8 cellular contexts compared by ENCODE assay signal in the genomic region with DNA sequence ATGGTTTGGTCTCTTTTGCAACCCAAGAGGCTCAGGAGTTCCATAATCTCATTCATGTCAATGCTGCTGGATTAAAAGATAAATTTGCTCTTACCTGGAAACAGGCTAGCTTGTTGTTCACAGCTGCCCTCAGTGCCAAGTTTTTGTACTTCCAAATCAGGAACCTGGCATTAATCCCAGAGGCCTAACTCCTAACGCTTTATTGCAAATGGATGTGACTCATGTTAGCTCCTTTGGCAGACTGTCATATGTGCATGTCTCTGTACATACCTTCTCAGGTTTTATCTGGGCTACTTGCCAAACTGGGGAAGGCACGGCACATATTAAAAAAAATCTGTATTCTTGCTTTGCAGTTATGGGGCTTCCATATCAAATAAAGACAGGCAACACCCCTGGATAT. TPM values are rescaled to one million over a fixed set of nuclear protein-coding genes. Genes with fewer than 3 reads are reported as not detected.
DNase-seq lines count a peak whose midpoint lies in the region; FAIRE-seq and TF ChIP-seq lines count a peak whose summit lies in the region.
"Not testable (repeated sequence)": the region's sequence is repeated elsewhere in the genome, so short reads cannot be mapped to it uniquely, and the experiment has no call there.

No MANE protein-coding gene starts in this region.

- DNase-seq in H4 (ENCODE audit: low spot score) (peak; percentile 79), NCI-H1105 (lab: John Stamatoyannopoulos, UW) (peak; percentile 86), NCI-H345 treated with DMSO at 0.1 percent for 48 hours (lab: John Stamatoyannopoulos, UW; ENCODE audit: unreplicated experiment) (peak; percentile 32), choroid plexus epithelial cell (ENCODE audit: low read depth) (peak; percentile 34), glomerular visceral epithelial cell (ENCODE audit: extremely low spot score) (peak; percentile 64), small intestine (peak; percentile 32)
- not testable (repeated sequence) for DNase-seq in SK-N-SH

- H3K27ac ChIP-seq in C4-2B = peak overlapping the region; percentile 9; the same call in 1 of the 2 replicates
- H3K27ac ChIP-seq in SK-N-SH (ENCODE audit: low read depth in 2 of 2, low read length in 1 of 2); small intestine (ENCODE audit: low read depth in 1 of 2, low read length in 1 of 2): not testable (repeated sequence)

- H3K9me3 ChIP-seq in SK-N-SH; small intestine (ENCODE audit: control insufficient read depth, low read depth): not testable (repeated sequence)

- H3K9ac ChIP-seq in SK-N-SH = not testable (repeated sequence)

- TF ChIP-seq EP300 in SK-N-SH (IDR thresholded peaks at IDR 0.05; ENCODE audit: borderline replicate concordance in 1 of 2, low read depth in 1 of 2, low read length in 1 of 2) = not testable (repeated sequence)

- H3K4me1 ChIP-seq in SK-N-SH (ENCODE audit: control insufficient read depth in 1 of 2, insufficient read depth in 2 of 2, low read depth in 1 of 2, low read length in 1 of 2); small intestine (ENCODE audit: control insufficient read depth in 2 of 2, insufficient read depth in 1 of 2, low read depth in 1 of 2, low read length in 1 of 2): not testable (repeated sequence)

- not testable (repeated sequence) for H3K36me3 ChIP-seq in SK-N-SH (replicated peaks in 1 of 2; ENCODE audit: control insufficient read depth in 1 of 2, insufficient read depth in 2 of 2, low read length in 1 of 2); small intestine (ENCODE audit: control insufficient read depth in 2 of 2, insufficient read depth in 2 of 2, low read length in 2 of 2)

- TF ChIP-seq CTCF in C4-2B (conservative IDR thresholded peaks at IDR 0.05); SK-N-SH (IDR thresholded peaks at IDR 0.05); choroid plexus epithelial cell (conservative IDR thresholded peaks at IDR 0.05; ENCODE audit: low read depth, low read length): not testable (repeated sequence)

- CTCF ChIA-PET in SK-N-SH (lab: Yijun Ruan, JAX) = interaction anchor here (1.2 kb wide), 1 partner anchor 14 kb away, joined by 3 read pairs; no protein-coding TSS in a partner anchor

- H4K20me1 ChIP-seq in SK-N-SH (ENCODE audit: insufficient read depth) = not testable (repeated sequence)

- not testable (repeated sequence) for TF ChIP-seq RAD21 in SK-N-SH (IDR thresholded peaks at IDR 0.05; ENCODE audit: low read length)

- not testable (repeated sequence) for H3F3A ChIP-seq in SK-N-SH (replicated peaks; ENCODE audit: insufficient read depth)

- not testable (repeated sequence) for FAIRE-seq in small intestine (lab: Jason Lieb, UNC)

- not testable (repeated sequence) for H2AFZ ChIP-seq in SK-N-SH (ENCODE audit: low read depth)

- H3K9me2 ChIP-seq in SK-N-SH = not testable (repeated sequence)

- WGBS in SK-N-SH (ENCODE audit: low lambda C conversion rate) = 0% methylated on average over 2 of the region's 2 CpGs
- 10 to 54% (median 21%) methylated on average over 2 of the region's 2 CpGs for WGBS in small intestine, 3 donors

- POLR2A ChIA-PET in SK-N-SH (lab: Yijun Ruan, JAX) = not testable (repeated sequence)

- not testable (repeated sequence) for H3K27me3 ChIP-seq in SK-N-SH (ENCODE audit: insufficient read depth); small intestine (ENCODE audit: control insufficient read depth in 2 of 2, insufficient read depth in 2 of 2, low read length in 2 of 2)

- not testable (repeated sequence) for H3K4me3 ChIP-seq in SK-N-SH (ENCODE audit: low read depth in 2 of 2, low read length in 1 of 2); choroid plexus epithelial cell (ENCODE audit: low read depth, low read length); small intestine (ENCODE audit: low read depth in 1 of 2, low read length in 2 of 2)

- not testable (repeated sequence) for H3K4me2 ChIP-seq in SK-N-SH

- H3K79me2 ChIP-seq in SK-N-SH (ENCODE audit: insufficient read depth) = not testable (repeated sequence)

TF ChIP-seq in SK-N-SH, 30 proteins besides CTCF, POLR2A, EP300 and RAD21:
- TF ChIP-seq TCF12 (IDR thresholded peaks at IDR 0.05) = peak; percentile 37; the same call in 1 of the 2 replicates
- TF ChIP-seq NFIC (IDR thresholded peaks at IDR 0.05; ENCODE audit: borderline replicate concordance) = peak; percentile 91
- TF ChIP-seq FOSL2 (IDR thresholded peaks at IDR 0.05; ENCODE audit: borderline replicate concordance, low read depth) = peak; percentile 56; the same call in 1 of the 2 replicates
- peak; percentile 36; the same call in 1 of the 2 replicates for TF ChIP-seq JUND (IDR thresholded peaks at IDR 0.05)
- TF ChIP-seq, protein P1, sequence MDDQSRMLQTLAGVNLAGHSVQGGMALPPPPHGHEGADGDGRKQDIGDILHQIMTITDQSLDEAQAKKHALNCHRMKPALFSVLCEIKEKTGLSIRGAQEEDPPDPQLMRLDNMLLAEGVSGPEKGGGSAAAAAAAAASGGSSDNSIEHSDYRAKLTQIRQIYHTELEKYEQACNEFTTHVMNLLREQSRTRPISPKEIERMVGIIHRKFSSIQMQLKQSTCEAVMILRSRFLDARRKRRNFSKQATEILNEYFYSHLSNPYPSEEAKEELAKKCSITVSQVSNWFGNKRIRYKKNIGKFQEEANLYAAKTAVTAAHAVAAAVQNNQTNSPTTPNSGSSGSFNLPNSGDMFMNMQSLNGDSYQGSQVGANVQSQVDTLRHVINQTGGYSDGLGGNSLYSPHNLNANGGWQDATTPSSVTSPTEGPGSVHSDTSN (IDR thresholded peaks at IDR 0.05) = peak; percentile 33; the same call in 1 of the 2 replicates
TF ChIP-seq in SK-N-SH: peak in this region for 5; not testable (repeated sequence) for 25.

RNA-seq across cellular contexts. Expression of gene SPIN3, which starts 49.1 kb away (rescaled TPM):
- total RNA-seq in H4 (2014; rRNA removed; shearing (Covaris generic)) = 5.4 and 5.8 TPM in 2 replicates
- polyA plus RNA-seq in SK-N-SH (2012; rRNA removed) = 10.0 and 12.6 TPM in 2 replicates
- polyA plus RNA-seq in SK-N-SH (2012; cell fraction: cytosol; rRNA removed) = 6.4 and 7.3 TPM in 2 replicates
- polyA plus RNA-seq in SK-N-SH (2012; cell fraction: nucleus; rRNA removed) = 40.2 and 51.3 TPM in 2 replicates
- polyA plus RNA-seq in small intestine = 1 to 10 TPM in 2 of 3 donors, under 1 TPM in 1; 0.89 to 3.7 (median 3.2) TPM
